In the genomic region with DNA sequence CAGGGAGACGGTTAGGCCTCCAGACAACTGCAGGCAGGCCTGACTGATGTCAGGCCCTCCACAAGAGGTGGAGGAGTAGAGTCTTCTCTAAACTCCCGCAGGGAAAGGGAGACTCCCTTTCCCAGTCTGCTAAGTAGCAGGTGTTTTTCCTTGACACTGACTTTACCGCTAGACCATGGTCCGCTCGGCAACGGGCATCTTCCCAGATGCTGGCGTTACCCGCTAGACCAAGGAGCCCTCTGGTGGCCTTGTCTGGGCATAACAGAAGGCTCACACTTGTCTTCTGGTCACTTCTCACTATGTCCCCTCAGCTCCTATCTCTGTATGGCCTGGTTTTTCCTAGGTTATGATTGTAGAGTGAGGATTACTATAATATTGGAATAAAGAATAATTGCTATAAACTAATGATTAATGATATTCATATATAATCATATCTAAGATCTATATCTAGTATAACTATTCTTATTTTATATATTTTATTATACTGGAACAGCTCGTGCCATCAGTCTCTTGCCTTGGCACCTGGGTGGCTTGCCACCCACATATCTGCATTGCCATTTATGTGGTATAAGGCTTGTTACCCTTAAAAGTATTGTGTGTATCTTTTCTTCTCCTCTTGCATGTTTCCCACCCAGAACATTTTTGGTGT, we compare ENCODE assay signal across 2 cellular contexts.
TF ChIP-seq lines count a peak whose summit lies in the region.

No MANE protein-coding gene starts in this region.

TF ChIP-seq in IMR-90, 13 proteins besides CTCF, POLR2A, EP300 and RAD21:
- TF ChIP-seq SMC3 (IDR thresholded peaks at IDR 0.05; ENCODE audit: low read depth, low read length): peak; percentile 46

TF ChIP-seq in K562, 482 proteins besides CTCF, POLR2A, EP300 and RAD21:
- peak; percentile 49; the same call in 1 of the 2 replicates for TF ChIP-seq STAG1 (CRISPR knock-in tag; IDR thresholded peaks at IDR 0.05; ENCODE audit: borderline replicate concordance)
- TF ChIP-seq, protein P1, sequence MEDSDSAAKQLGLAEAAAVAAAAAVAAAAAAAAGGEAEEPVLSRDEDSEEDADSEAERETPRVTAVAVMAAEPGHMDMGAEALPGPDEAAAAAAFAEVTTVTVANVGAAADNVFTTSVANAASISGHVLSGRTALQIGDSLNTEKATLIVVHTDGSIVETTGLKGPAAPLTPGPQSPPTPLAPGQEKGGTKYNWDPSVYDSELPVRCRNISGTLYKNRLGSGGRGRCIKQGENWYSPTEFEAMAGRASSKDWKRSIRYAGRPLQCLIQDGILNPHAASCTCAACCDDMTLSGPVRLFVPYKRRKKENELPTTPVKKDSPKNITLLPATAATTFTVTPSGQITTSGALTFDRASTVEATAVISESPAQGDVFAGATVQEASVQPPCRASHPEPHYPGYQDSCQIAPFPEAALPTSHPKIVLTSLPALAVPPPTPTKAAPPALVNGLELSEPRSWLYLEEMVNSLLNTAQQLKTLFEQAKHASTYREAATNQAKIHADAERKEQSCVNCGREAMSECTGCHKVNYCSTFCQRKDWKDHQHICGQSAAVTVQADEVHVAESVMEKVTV (CRISPR knock-in tag; IDR thresholded peaks at IDR 0.05): 0 out of 2 replicates have a peak, but pooled peaks have one; percentile 21
